Comparison of ENCODE assay signal across 8 cellular contexts in the genomic region with DNA sequence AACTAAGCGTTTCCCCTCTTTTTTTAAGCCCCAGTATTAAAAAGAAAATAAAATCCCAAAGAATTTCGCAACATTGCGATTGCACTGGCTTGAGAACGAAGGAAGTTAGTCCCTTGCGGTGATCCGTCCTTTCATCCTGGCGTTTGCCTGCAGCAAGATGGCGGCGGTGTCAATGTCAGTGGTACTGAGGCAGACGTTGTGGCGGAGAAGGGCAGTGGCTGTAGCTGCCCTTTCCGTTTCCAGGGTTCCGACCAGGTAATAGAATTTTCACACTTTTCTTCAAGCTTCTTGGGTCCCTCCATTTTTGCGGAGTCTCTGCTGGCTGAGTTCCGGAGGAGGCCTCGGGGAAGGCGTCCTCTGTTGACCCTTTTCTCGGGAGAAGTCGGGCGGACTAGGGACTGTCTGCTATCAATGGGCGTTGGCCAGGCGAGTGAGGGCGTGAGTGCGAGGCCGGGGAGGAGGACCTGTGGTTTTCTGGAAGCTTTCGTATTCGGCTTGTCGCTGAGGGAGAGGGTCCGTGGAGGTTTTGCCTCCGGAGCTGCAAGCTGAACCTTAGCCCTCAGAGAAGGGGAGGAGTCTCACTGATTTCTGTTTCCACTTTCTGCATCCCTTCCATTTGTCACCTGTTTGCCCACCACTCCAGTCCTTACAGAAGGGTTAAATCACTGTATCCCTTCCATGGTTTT. TPM values are rescaled to one million over a fixed set of nuclear protein-coding genes. Genes with fewer than 3 reads are reported as not detected.
DNase-seq lines count a peak whose midpoint lies in the region; ATAC-seq and TF ChIP-seq lines count a peak whose summit lies in the region.

TSS of gene NDUFS4 (plus strand) at position 134 of the 686 bp plus-strand sequence. CDS start at position 158, 24 bp downstream.

- TF ChIP-seq CTCF in Panc1 (IDR thresholded peaks at IDR 0.05) (no peak), esophagus squamous epithelium (IDR thresholded peaks at IDR 0.05) (no peak)

- POLR2A ChIA-PET in Panc1 (lab: Charles Lee) = interaction anchor here (0.5 kb wide), 1 partner anchor 649 kb away, joined by 3 read pairs; no protein-coding TSS in a partner anchor

- intact Hi-C loops in Panc1 (cut with micrococcal nuclease; ENCODE audit: unreplicated experiment) = no loop called here
- intact Hi-C loops in esophagus squamous epithelium (cut with DNase I) = no loop called here

- CTCF ChIA-PET in Panc1 (lab: Charles Lee) = no interaction called here

- peak in 1 of 4 donors; percentile 52 for TF ChIP-seq POLR2A in esophagus squamous epithelium (IDR thresholded peaks at IDR 0.05)

- H3K27ac ChIP-seq in Panc1 (ENCODE audit: low read length) = peak within 1 kb of the TSS; percentile 99
- peak within 1 kb of the TSS; percentile 85 to 93 (median 90) for H3K27ac ChIP-seq in esophagus squamous epithelium

- H3K4me1 ChIP-seq in Panc1 (ENCODE audit: control insufficient read depth, insufficient read depth, low read length) (0 out of 2 replicates have a peak, but pooled peaks cover 3% of the 10 kb centered on the region), esophagus squamous epithelium (peaks cover 6 to 44% (median 12%) of the 10 kb centered on the region in 3 donors)

- H3K9me3 ChIP-seq in Panc1 (ENCODE audit: control insufficient read depth, insufficient read depth, low read depth, low read length) (peaks cover 8% of the 10 kb centered on the region; the same call in 1 of the 2 replicates), esophagus squamous epithelium (no peaks in the 10 kb centered on the region)

- H3K36me3 ChIP-seq in Panc1 (ENCODE audit: control insufficient read depth, insufficient read depth, low read length) = no peaks in the 10 kb centered on the region; the same call in 1 of the 2 replicates
- no peaks in the 10 kb centered on the region for H3K36me3 ChIP-seq in esophagus squamous epithelium

- DNase-seq in DMS114 treated with DMSO at 0.1 percent for 48 hours (lab: John Stamatoyannopoulos, UW; ENCODE audit: unreplicated experiment) (peak; percentile 74), Panc1 (ENCODE audit: low read depth, low spot score) (peak; percentile 61), esophagus squamous epithelium (lab: John Stamatoyannopoulos, UW) (peak; percentile 10), myocyte (ENCODE audit: low read depth) (peak; percentile 92)
- peak; percentile 84 to 87 for DNase-seq in activated T-cell treated with anti-CD3 and anti-CD28 coated beads, Interleukin-2, amount 50 U/mL, for 48 hours
- DNase-seq in stimulated activated CD8-positive, alpha-beta memory T cell treated with anti-CD3 and anti-CD28 coated beads, Interleukin-7, amount 100 ng/mL, for 48 hours (ENCODE audit: extremely low read depth in 1 of 2, low read depth in 1 of 2) = peak; percentile 42 to 75

- WGBS in esophagus squamous epithelium, 2 donors = 0 to 1% methylated on average over 23 to 26 of the region's 30 CpGs

- H3K4me3 ChIP-seq in Panc1 (ENCODE audit: low read depth in 2 of 2, low read length in 2 of 2) (peak within 1 kb of the TSS; percentile 97 to 98), esophagus squamous epithelium (peak within 1 kb of the TSS; percentile 72 to 82 (median 77))

- ATAC-seq in GM21529 (IDR thresholded peaks at IDR 0.05; ENCODE audit: unreplicated experiment) (peak; percentile 89), Panc1 (peak; percentile 97)

- TF ChIP-seq EP300 in Ishikawa (IDR thresholded peaks at IDR 0.05; ENCODE audit: borderline replicate concordance) = 0 out of 2 replicates have a peak, but pooled peaks have one; percentile 14

- no peak for TF ChIP-seq RAD21 in Ishikawa (IDR thresholded peaks at IDR 0.05; ENCODE audit: low read depth)

- H3K27me3 ChIP-seq in Panc1 (ENCODE audit: control insufficient read depth, insufficient read depth, low read length) (peaks cover 6% of the 10 kb centered on the region; the same call in 1 of the 2 replicates), esophagus squamous epithelium (peaks cover 0 to 14% (median 0%) of the 10 kb centered on the region in 4 donors)

- in situ Hi-C loops in Panc1 (cut with HindIII; ENCODE audit: low pct_unique_long_range_greater_than_20kb, low sequenced_read_pairs) = no loop called here

- no TSS peak for BruUV-seq in Panc1 (replicated peaks; lab: Mats Ljungman, UMichigan)

TF ChIP-seq in Ishikawa, 13 proteins besides CTCF, POLR2A, EP300 and RAD21:
- peak; percentile 100 for TF ChIP-seq CEBPB (IDR thresholded peaks at IDR 0.05)
- peak; percentile 45; the same call in 1 of the 2 replicates for TF ChIP-seq TCF12 (IDR thresholded peaks at IDR 0.05; ENCODE audit: low read depth)
- TF ChIP-seq REST (IDR thresholded peaks at IDR 0.05; ENCODE audit: low read depth) = 0 out of 2 replicates have a peak, but pooled peaks have one; percentile 0
- peak; percentile 97 for TF ChIP-seq TAF1 (IDR thresholded peaks at IDR 0.05; ENCODE audit: low read depth)
- TF ChIP-seq NFIC (IDR thresholded peaks at IDR 0.05) = no peak
- TF ChIP-seq, protein P1, sequence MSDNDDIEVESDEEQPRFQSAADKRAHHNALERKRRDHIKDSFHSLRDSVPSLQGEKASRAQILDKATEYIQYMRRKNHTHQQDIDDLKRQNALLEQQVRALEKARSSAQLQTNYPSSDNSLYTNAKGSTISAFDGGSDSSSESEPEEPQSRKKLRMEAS (IDR thresholded peaks at IDR 0.05) = no peak
- TF ChIP-seq YY1 (IDR thresholded peaks at IDR 0.05; ENCODE audit: low read depth) = peak; percentile 97

RNA-seq across cellular contexts. Expression of gene NDUFS4, which starts in this region (rescaled TPM):
- 86.2 TPM for total RNA-seq in Panc1 (2021; ENCODE audit: unreplicated experiment)
- 62.3 TPM for polyA plus RNA-seq in Panc1 (2012; ENCODE audit: insufficient read length)
- total RNA-seq in esophagus squamous epithelium = 100 to 1,000 TPM in 1 of 4 donors, 10 to 100 TPM in 3; 70.8 to 129 (median 89.8) TPM
- total RNA-seq in myocyte = 103 and 104 TPM in 2 replicates
- 86.0 TPM for polyA plus RNA-seq in myocyte (2012)

Comparison
In these comparisons a context has a peak if more than half of its experiments do, and no peak if none do; other contexts are left out.
1. Peak in every context shown above with its lines: DNase-seq, ATAC-seq, H3K4me3 ChIP-seq and H3K27ac ChIP-seq.
2. DNase-seq: peak in every context shown above with its lines; median percentile 92 in myocyte; 86 in activated T-cell treated with anti-CD3 and anti-CD28 coated beads, Interleukin-2, amount 50 U/mL, for 48 hours; 74 in DMS114 treated with DMSO at 0.1 percent for 48 hours; 61 in Panc1; 58 in stimulated activated CD8-positive, alpha-beta memory T cell treated with anti-CD3 and anti-CD28 coated beads, Interleukin-7, amount 100 ng/mL, for 48 hours; 10 in esophagus squamous epithelium.